In genomic region chrX:84322083-84322827, GRCh38 we compare ENCODE assay signal across 1 cellular context.
A peak's percentile ranks its signal among the peaks of the same experiment; 100 is the strongest.
TF ChIP-seq lines count a peak whose summit lies in the region.

No MANE protein-coding gene starts in this region.

TF ChIP-seq in GM12878, 131 proteins besides CTCF, POLR2A, EP300 and RAD21 (continued from another document):
- no peak for TF ChIP-seq ZBTB40 (IDR thresholded peaks at IDR 0.05; ENCODE audit: borderline replicate concordance)
- no peak for TF ChIP-seq RBBP5 (conservative IDR thresholded peaks at IDR 0.05)
- TF ChIP-seq GABPA (IDR thresholded peaks at IDR 0.05; ENCODE audit: low read depth), result no peak
- TF ChIP-seq NR2F1 (conservative IDR thresholded peaks at IDR 0.05), result no peak
- no peak for TF ChIP-seq SUPT20H (IDR thresholded peaks at IDR 0.05; ENCODE audit: borderline replicate concordance, control insufficient read depth, low read depth, low read length)
- peak; percentile 82 for TF ChIP-seq JUNB (IDR thresholded peaks at IDR 0.05)
- TF ChIP-seq, protein P1, sequence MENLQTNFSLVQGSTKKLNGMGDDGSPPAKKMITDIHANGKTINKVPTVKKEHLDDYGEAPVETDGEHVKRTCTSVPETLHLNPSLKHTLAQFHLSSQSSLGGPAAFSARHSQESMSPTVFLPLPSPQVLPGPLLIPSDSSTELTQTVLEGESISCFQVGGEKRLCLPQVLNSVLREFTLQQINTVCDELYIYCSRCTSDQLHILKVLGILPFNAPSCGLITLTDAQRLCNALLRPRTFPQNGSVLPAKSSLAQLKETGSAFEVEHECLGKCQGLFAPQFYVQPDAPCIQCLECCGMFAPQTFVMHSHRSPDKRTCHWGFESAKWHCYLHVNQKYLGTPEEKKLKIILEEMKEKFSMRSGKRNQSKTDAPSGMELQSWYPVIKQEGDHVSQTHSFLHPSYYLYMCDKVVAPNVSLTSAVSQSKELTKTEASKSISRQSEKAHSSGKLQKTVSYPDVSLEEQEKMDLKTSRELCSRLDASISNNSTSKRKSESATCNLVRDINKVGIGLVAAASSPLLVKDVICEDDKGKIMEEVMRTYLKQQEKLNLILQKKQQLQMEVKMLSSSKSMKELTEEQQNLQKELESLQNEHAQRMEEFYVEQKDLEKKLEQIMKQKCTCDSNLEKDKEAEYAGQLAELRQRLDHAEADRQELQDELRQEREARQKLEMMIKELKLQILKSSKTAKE (IDR thresholded peaks at IDR 0.05; ENCODE audit: low read depth, poor library complexity, severe bottlenecking), result no peak
- no peak for TF ChIP-seq RFX5 (IDR thresholded peaks at IDR 0.05; ENCODE audit: low read depth, low read length)
- TF ChIP-seq TCF7 (IDR thresholded peaks at IDR 0.05; ENCODE audit: borderline replicate concordance), result peak; percentile 92
- no peak for TF ChIP-seq MEF2B (IDR thresholded peaks at IDR 0.05; ENCODE audit: partially characterized antibody, poor library complexity, severe bottlenecking)
- no peak for TF ChIP-seq CHD1 (IDR thresholded peaks at IDR 0.05; ENCODE audit: low read depth, low read length)
- no peak for TF ChIP-seq FOXK2 (IDR thresholded peaks at IDR 0.05)
- no peak for TF ChIP-seq BHLHE40 (IDR thresholded peaks at IDR 0.05; ENCODE audit: borderline replicate concordance in 1 of 2, low read depth in 2 of 2, low read length in 1 of 2)
- TF ChIP-seq, protein P2, sequence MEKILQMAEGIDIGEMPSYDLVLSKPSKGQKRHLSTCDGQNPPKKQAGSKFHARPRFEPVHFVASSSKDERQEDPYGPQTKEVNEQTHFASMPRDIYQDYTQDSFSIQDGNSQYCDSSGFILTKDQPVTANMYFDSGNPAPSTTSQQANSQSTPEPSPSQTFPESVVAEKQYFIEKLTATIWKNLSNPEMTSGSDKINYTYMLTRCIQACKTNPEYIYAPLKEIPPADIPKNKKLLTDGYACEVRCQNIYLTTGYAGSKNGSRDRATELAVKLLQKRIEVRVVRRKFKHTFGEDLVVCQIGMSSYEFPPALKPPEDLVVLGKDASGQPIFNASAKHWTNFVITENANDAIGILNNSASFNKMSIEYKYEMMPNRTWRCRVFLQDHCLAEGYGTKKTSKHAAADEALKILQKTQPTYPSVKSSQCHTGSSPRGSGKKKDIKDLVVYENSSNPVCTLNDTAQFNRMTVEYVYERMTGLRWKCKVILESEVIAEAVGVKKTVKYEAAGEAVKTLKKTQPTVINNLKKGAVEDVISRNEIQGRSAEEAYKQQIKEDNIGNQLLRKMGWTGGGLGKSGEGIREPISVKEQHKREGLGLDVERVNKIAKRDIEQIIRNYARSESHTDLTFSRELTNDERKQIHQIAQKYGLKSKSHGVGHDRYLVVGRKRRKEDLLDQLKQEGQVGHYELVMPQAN (conservative IDR thresholded peaks at IDR 0.05), result no peak
- no peak for TF ChIP-seq RAD51 (IDR thresholded peaks at IDR 0.05)
- TF ChIP-seq MTA3 (IDR thresholded peaks at IDR 0.05; ENCODE audit: borderline replicate concordance, low read length), result no peak
- no peak for TF ChIP-seq MLLT1 (IDR thresholded peaks at IDR 0.05)
- peak; percentile 69 for TF ChIP-seq RUNX3 (IDR thresholded peaks at IDR 0.05; ENCODE audit: low read length)
- no peak for TF ChIP-seq NRF1 (conservative IDR thresholded peaks at IDR 0.05; ENCODE audit: low read depth, low read length)
- no peak for TF ChIP-seq MYB (IDR thresholded peaks at IDR 0.05; ENCODE audit: borderline replicate concordance, low read depth, low read length)
- no peak for TF ChIP-seq NFXL1 (IDR thresholded peaks at IDR 0.05; ENCODE audit: borderline replicate concordance)
- no peak for TF ChIP-seq KAT2A (conservative IDR thresholded peaks at IDR 0.05; ENCODE audit: control insufficient read depth, low read depth, low read length)
- no peak for TF ChIP-seq HDAC2 (IDR thresholded peaks at IDR 0.05)
- TF ChIP-seq PAX8 (IDR thresholded peaks at IDR 0.05), result no peak
- no peak for TF ChIP-seq SREBF1 (IDR thresholded peaks at IDR 0.05; ENCODE audit: low read length)
- TF ChIP-seq SIX5 (IDR thresholded peaks at IDR 0.05; ENCODE audit: low read depth, low read length, severe bottlenecking), result no peak
- TF ChIP-seq SPI1 (IDR thresholded peaks at IDR 0.05; ENCODE audit: borderline replicate concordance, insufficient read depth, low read depth, low read length), result no peak
- TF ChIP-seq, protein P3, sequence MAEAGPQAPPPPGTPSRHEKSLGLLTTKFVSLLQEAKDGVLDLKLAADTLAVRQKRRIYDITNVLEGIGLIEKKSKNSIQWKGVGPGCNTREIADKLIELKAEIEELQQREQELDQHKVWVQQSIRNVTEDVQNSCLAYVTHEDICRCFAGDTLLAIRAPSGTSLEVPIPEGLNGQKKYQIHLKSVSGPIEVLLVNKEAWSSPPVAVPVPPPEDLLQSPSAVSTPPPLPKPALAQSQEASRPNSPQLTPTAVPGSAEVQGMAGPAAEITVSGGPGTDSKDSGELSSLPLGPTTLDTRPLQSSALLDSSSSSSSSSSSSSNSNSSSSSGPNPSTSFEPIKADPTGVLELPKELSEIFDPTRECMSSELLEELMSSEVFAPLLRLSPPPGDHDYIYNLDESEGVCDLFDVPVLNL (IDR thresholded peaks at IDR 0.05; ENCODE audit: low read depth, low read length), result no peak
- no peak for TF ChIP-seq MTA2 (IDR thresholded peaks at IDR 0.05; ENCODE audit: low read depth)
TF ChIP-seq in GM12878: peak in this region for 4.
